ENCODE assay signal across 2 cellular contexts in genomic region chr19:3607398-3608078, GRCh38.
TF ChIP-seq lines count a peak whose summit lies in the region.

No MANE protein-coding gene starts in this region.

TF ChIP-seq in A549, 52 proteins besides CTCF, POLR2A, EP300 and RAD21 (continued from another document):
- no peak for TF ChIP-seq BCL3 (IDR thresholded peaks at IDR 0.05)
- TF ChIP-seq POLR2AphosphoS2 (conservative IDR thresholded peaks at IDR 0.05; ENCODE audit: low read length): no peak
- TF ChIP-seq ATOH8 (CRISPR knock-in tag; IDR thresholded peaks at IDR 0.05; ENCODE audit: low read depth): no peak
- no peak for TF ChIP-seq FOSB (CRISPR knock-in tag; IDR thresholded peaks at IDR 0.05)
- TF ChIP-seq EHMT2 (IDR thresholded peaks at IDR 0.05; ENCODE audit: low read depth): no peak
- no peak for TF ChIP-seq REST (IDR thresholded peaks at IDR 0.05)

TF ChIP-seq in HEK293, 187 proteins besides CTCF, POLR2A, EP300 and RAD21:
- TF ChIP-seq ZBTB11 (tag by site-specific recombination; conservative IDR thresholded peaks at IDR 0.05; ENCODE audit: low read depth) (no peak), ZBTB10 (tag by site-specific recombination; IDR thresholded peaks at IDR 0.05) (0 out of 2 replicates have a peak, but pooled peaks have one; percentile 17), ZNF341 (tag by site-specific recombination; IDR thresholded peaks at IDR 0.05; ENCODE audit: low read depth) (peak; percentile 65), GLIS1 (tag by site-specific recombination; IDR thresholded peaks at IDR 0.05) (no peak; the same call in 1 of the 2 replicates), ZNF146 (tag by site-specific recombination; IDR thresholded peaks at IDR 0.05) (no peak), ZNF223 (tag by site-specific recombination; IDR thresholded peaks at IDR 0.05) (no peak), ZBTB48 (tag by site-specific recombination; IDR thresholded peaks at IDR 0.05) (peak; percentile 74), ZNF747 (tag by site-specific recombination; IDR thresholded peaks at IDR 0.05) (no peak), ZNF600 (tag by site-specific recombination; IDR thresholded peaks at IDR 0.05) (0 out of 2 replicates have a peak, but pooled peaks have one; percentile 21), ZNF792 (tag by site-specific recombination; IDR thresholded peaks at IDR 0.05) (no peak), ZSCAN23 (tag by site-specific recombination; IDR thresholded peaks at IDR 0.05) (no peak), KLF9 (tag by site-specific recombination; IDR thresholded peaks at IDR 0.05; ENCODE audit: low read depth) (peak; percentile 82), SP2 (tag by site-specific recombination; IDR thresholded peaks at IDR 0.05) (peak; percentile 69), ZNF423 (tag by site-specific recombination; IDR thresholded peaks at IDR 0.05) (no peak), ZFHX2 (tag by site-specific recombination; conservative IDR thresholded peaks at IDR 0.05) (peak; percentile 20; the same call in 1 of the 2 replicates), KLF8 (tag by site-specific recombination; IDR thresholded peaks at IDR 0.05) (peak; percentile 20), ZNF501 (tag by site-specific recombination; IDR thresholded peaks at IDR 0.05) (no peak), KLF1 (tag by site-specific recombination; IDR thresholded peaks at IDR 0.05) (peak; percentile 90), ZNF677 (tag by site-specific recombination; IDR thresholded peaks at IDR 0.05) (peak; percentile 98), ZNF580 (tag by site-specific recombination; IDR thresholded peaks at IDR 0.05) (no peak), ZNF449 (tag by site-specific recombination; IDR thresholded peaks at IDR 0.05) (peak; percentile 67), ZNF366 (tag by site-specific recombination; conservative IDR thresholded peaks at IDR 0.05) (peak; percentile 61), ZNF670 (tag by site-specific recombination; IDR thresholded peaks at IDR 0.05; ENCODE audit: low read depth) (no peak), SP3 (tag by site-specific recombination; IDR thresholded peaks at IDR 0.05) (peak; percentile 44), ZEB2 (tag by site-specific recombination; IDR thresholded peaks at IDR 0.05) (0 out of 2 replicates have a peak, but pooled peaks have one; percentile 4), ZBTB6 (tag by site-specific recombination; IDR thresholded peaks at IDR 0.05) (peak; percentile 6; the same call in 1 of the 2 replicates)
